In genomic region chr17:39867891-39868553, GRCh38 we compare ENCODE assay signal across 13 cellular contexts. TPM values are rescaled to one million over a fixed set of nuclear protein-coding genes. Genes with fewer than 3 reads are reported as not detected.
DNase-seq lines count a peak whose midpoint lies in the region; ATAC-seq, FAIRE-seq and TF ChIP-seq lines count a peak whose summit lies in the region.
"Had no signal": no experiment of that assay in that cellular context is flagged by ENCODE, and none has a peak within 500 bp of the region (broad histone marks: within the 10 kb centered on the region; RNA-seq: fewer than 3 reads in every experiment).

Gene ZPBP2 (plus strand): TSS chr17:39868202. CDS start chr17:39868355, 153 bp downstream.

- H3K27me3 ChIP-seq in OCI-LY1 (ENCODE audit: insufficient read depth, low read length): no peaks in the 10 kb centered on the region
- peaks cover 7% of the 10 kb centered on the region in 2 donors for H3K27me3 ChIP-seq in small intestine (ENCODE audit: control insufficient read depth in 2 of 2, insufficient read depth in 2 of 2, low read length in 2 of 2)

- peaks cover 11% of the 10 kb centered on the region for H3F3A ChIP-seq in OCI-LY1 (ENCODE audit: insufficient read depth, low read length)

- H3K9me2 ChIP-seq in OCI-LY1 (ENCODE audit: low read depth, low read length): no peaks in the 10 kb centered on the region

- H3K36me3 ChIP-seq in OCI-LY1 (ENCODE audit: insufficient read depth, low read length) (peaks cover 8% of the 10 kb centered on the region; the same call in 1 of the 2 replicates), small intestine (ENCODE audit: control insufficient read depth in 2 of 2, insufficient read depth in 2 of 2, low read length in 2 of 2) (no peaks in the 10 kb centered on the region)
- H3K36me3 ChIP-seq: BLaER1, SJSA1 had no signal

- H3K9ac ChIP-seq in OCI-LY1 (ENCODE audit: low read length): peak within 1 kb of the TSS; percentile 98
- H3K9ac ChIP-seq: BLaER1 had no signal

- H3K27ac Mint-ChIP-seq in Calu3 (ENCODE audit: unreplicated experiment): no peak within 1 kb of the TSS

- H3K4me2 ChIP-seq in OCI-LY1 (ENCODE audit: low read length): peak within 1 kb of the TSS; percentile 99
- H3K4me2 ChIP-seq: BLaER1 had no signal

- ATAC-seq in HG03097 (IDR thresholded peaks at IDR 0.05; ENCODE audit: low FRiP score, unreplicated experiment) (no peak), HG03342 (IDR thresholded peaks at IDR 0.05; ENCODE audit: unreplicated experiment) (no peak)

- H3K4me3 ChIP-seq in OCI-LY1 (ENCODE audit: low read depth, low read length, poor library complexity, severe bottlenecking) (peak within 1 kb of the TSS; percentile 23), small intestine (ENCODE audit: low read depth in 1 of 2, low read length in 2 of 2) (peak within 1 kb of the TSS in 1 of 2 donors; percentile 26)
- H3K4me3 ChIP-seq: BLaER1, SJSA1 had no signal

- no peak for FAIRE-seq in small intestine (lab: Jason Lieb, UNC)
- FAIRE-seq: keratinocyte had no signal

- H3K4me1 Mint-ChIP-seq in Calu3 (ENCODE audit: low read depth, unreplicated experiment): peaks cover 36% of the 10 kb centered on the region

- intact Hi-C loops in Calu3 (cut with micrococcal nuclease; ENCODE audit: unreplicated experiment): no loop called here

- H3K27ac ChIP-seq in OCI-LY1 (ENCODE audit: low read depth, low read length, poor library complexity, severe bottlenecking) (peak within 1 kb of the TSS; percentile 99), small intestine (ENCODE audit: low read depth in 1 of 2, low read length in 1 of 2) (peak within 1 kb of the TSS; percentile 64 to 73)
- H3K27ac ChIP-seq: BLaER1, SJSA1 had no signal

- DNase-seq in Calu3 (peak; percentile 77), activated gamma-delta T cell (lab: John Stamatoyannopoulos, UW) (peak; percentile 20), small intestine (peak; percentile 46), mesenteric fat pad (ENCODE audit: low spot score) (no peak), NCI-H187 treated with DMSO at 0.1 percent for 48 hours (lab: John Stamatoyannopoulos, UW) (no peak)
- DNase-seq: cortex of kidney, Kasumi-1 had no signal

- H3K4me1 ChIP-seq in OCI-LY1 (ENCODE audit: insufficient read depth, low read length, severe bottlenecking): peaks cover 68% of the 10 kb centered on the region
- H3K4me1 ChIP-seq in small intestine (ENCODE audit: control insufficient read depth in 2 of 2, insufficient read depth in 1 of 2, low read depth in 1 of 2, low read length in 1 of 2): no peaks in the 10 kb centered on the region

- no peaks in the 10 kb centered on the region for H3K9me3 ChIP-seq in OCI-LY1 (ENCODE audit: low read length)
- no peaks in the 10 kb centered on the region for H3K9me3 ChIP-seq in small intestine (ENCODE audit: control insufficient read depth, low read depth)
- H3K9me3 ChIP-seq: SJSA1 had no signal

- no peak for TF ChIP-seq CTCF in Calu3 (IDR thresholded peaks at IDR 0.05; ENCODE audit: unreplicated experiment)
- TF ChIP-seq CTCF in OCI-LY1 (IDR thresholded peaks at IDR 0.05; ENCODE audit: low read length): no peak

- WGBS in small intestine, 3 donors: 28 to 43% (median 28%) methylated on average over 66 to 67 of the region's 67 CpGs

- H3K4me3 Mint-ChIP-seq in Calu3 (ENCODE audit: low read depth, unreplicated experiment): no peak within 1 kb of the TSS

- peaks cover 20% of the 10 kb centered on the region for H3K36me3 Mint-ChIP-seq in Calu3 (ENCODE audit: insufficient read depth, unreplicated experiment)

- H3K9me3 Mint-ChIP-seq in Calu3 (ENCODE audit: low read depth, unreplicated experiment): peaks cover 4% of the 10 kb centered on the region

- no TSS peak for BruUV-seq in Calu3 (replicated peaks; lab: Mats Ljungman, UMichigan)

- no peaks in the 10 kb centered on the region for H4K20me1 ChIP-seq in OCI-LY1 (ENCODE audit: insufficient read depth, low read length)
- H4K20me1 ChIP-seq: BLaER1 had no signal

- H2AFZ ChIP-seq in OCI-LY1 (ENCODE audit: low read length): peak within 1 kb of the TSS; percentile 64

- peaks cover 49% of the 10 kb centered on the region for H3K27me3 Mint-ChIP-seq in Calu3 (ENCODE audit: unreplicated experiment)

- CTCF ChIA-PET in Calu3 (lab: Charles Lee): interaction anchor here (0.6 to 9.3 kb wide), 49 partner anchors 8 to 369 kb away, joined by 3 to 1000 read pairs (median 4); partner anchors contain the start of genes ERBB2, GSDMA, GSDMB and MIEN1

- peaks cover 18% of the 10 kb centered on the region for H3K79me2 ChIP-seq in OCI-LY1 (ENCODE audit: insufficient read depth, low read length)

RNA-seq across cellular contexts. Expression of gene ZPBP2, which starts in this region (rescaled TPM):
- not detected in 2 replicates for total RNA-seq in Calu3 (2022)
- polyA plus RNA-seq in small intestine: not detected
- not detected for total RNA-seq in mesenteric fat pad
- total RNA-seq: SJSA1 had no signal
- polyA plus RNA-seq: keratinocyte had no signal

Comparison
In these comparisons a context has a peak if more than half of its experiments do, and no peak if none do; other contexts are left out.
1. Peak in DNase-seq in Calu3; RNA of the gene not detected or under 1 TPM.
2. Peak in DNase-seq and H3K27ac ChIP-seq in small intestine; RNA of the gene not detected or under 1 TPM.